15 cellular contexts compared by ENCODE assay signal in the genomic region with DNA sequence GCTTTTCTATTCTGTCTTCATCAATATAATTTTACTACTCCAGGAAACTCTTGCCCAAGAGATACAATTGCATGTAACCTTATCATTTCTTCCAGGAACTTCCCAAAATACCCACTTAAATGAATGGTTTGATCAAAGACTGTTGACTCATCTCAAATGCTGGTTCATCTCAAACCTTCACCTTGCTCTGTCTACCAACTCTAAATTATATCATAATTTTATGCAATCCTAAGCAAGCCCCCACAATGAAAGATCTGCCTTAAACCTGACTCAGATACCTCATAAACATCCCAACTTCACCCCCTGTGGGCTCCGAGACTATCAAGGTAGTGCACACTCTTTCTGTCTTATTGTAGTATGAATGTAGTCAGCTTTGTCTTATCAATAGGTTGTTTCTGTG.
"Had no signal": no experiment of that assay in that cellular context is flagged by ENCODE, and none has a peak within 500 bp of the region (broad histone marks: within the 10 kb centered on the region; RNA-seq: fewer than 3 reads in every experiment).

No MANE protein-coding gene starts in this region.

- DNase-seq: cortex of kidney; dorsolateral prefrontal cortex; effector CD8-positive, alpha-beta T cell; gastrocnemius medialis; heart right ventricle; islet precursor cell; mammary epithelial cell; naive thymus-derived CD8-positive, alpha-beta T cell; posterior cingulate gyrus; sigmoid colon; stimulated activated CD4-positive, alpha-beta T cell treated with anti-CD3 and anti-CD28 coated beads, Interleukin-2, amount 100 ng/mL, for 24 hours; stimulated activated CD4-positive, alpha-beta T cell treated with anti-CD3 and anti-CD28 coated beads, Interleukin-4, amount 100 ng/mL, for 4 hours; stimulated activated naive B cell treated with anti-CD40 and anti-IgM and Interleukin-4, amounts not matched to agents 10 μg/mL and 1 μg/mL and 100 μg/mL, for 72 hours; trophoblast cell had no signal

- ATAC-seq: gastrocnemius medialis; heart right ventricle; left lobe of liver; naive thymus-derived CD8-positive, alpha-beta T cell; stimulated activated naive B cell treated with anti-CD40 and anti-IgM and Interleukin-4, amounts not matched to agents 10 μg/mL and 1 μg/mL and 100 μg/mL, for 72 hours had no signal
